In genomic region chr4:122711893-122712292, GRCh38 we compare ENCODE assay signal across 16 cellular contexts.
"Had no signal": no experiment of that assay in that cellular context is flagged by ENCODE, and none has a peak within 500 bp of the region (broad histone marks: within the 10 kb centered on the region; RNA-seq: fewer than 3 reads in every experiment).

No MANE protein-coding gene starts in this region.

- H3K4me3 Mint-ChIP-seq: activated CD8-positive, alpha-beta T cell treated with anti-CD3 and anti-CD28 coated beads for 36 hours; naive thymus-derived CD8-positive, alpha-beta T cell had no signal

- H3K27ac Mint-ChIP-seq: activated CD8-positive, alpha-beta T cell treated with anti-CD3 and anti-CD28 coated beads for 36 hours; naive thymus-derived CD8-positive, alpha-beta T cell had no signal

- H3K9me3 Mint-ChIP-seq: activated CD8-positive, alpha-beta T cell treated with anti-CD3 and anti-CD28 coated beads for 36 hours; activated T-cell treated with anti-CD3 and anti-CD28 coated beads, Interleukin-2, amount 50 U/mL, for 4 hours; naive thymus-derived CD8-positive, alpha-beta T cell; stimulated activated effector memory CD8-positive, alpha-beta T cell treated with anti-CD3 and anti-CD28 coated beads, Interleukin-12 subunit alpha, Interleukin-12 subunit beta, amount 100 ng/mL, for 72 hours had no signal

- DNase-seq: activated CD8-positive, alpha-beta T cell treated with anti-CD3 and anti-CD28 coated beads for 36 hours; activated T-cell treated with anti-CD3 and anti-CD28 coated beads, Interleukin-2, amount 50 U/mL, for 4 hours; amygdala; caudate nucleus; foreskin keratinocyte; glutamatergic neuron; hypothalamus; islet precursor cell; lower lobe of right lung; naive thymus-derived CD8-positive, alpha-beta T cell; Right ventricle myocardium superior; stimulated activated CD4-positive, alpha-beta T cell treated with anti-CD3 and anti-CD28 coated beads, Interleukin-4, amount 100 ng/mL, for 24 hours; T1000; upper lobe of right lung had no signal

- H3K36me3 Mint-ChIP-seq: naive thymus-derived CD8-positive, alpha-beta T cell had no signal

- ATAC-seq: activated CD8-positive, alpha-beta T cell treated with anti-CD3 and anti-CD28 coated beads for 36 hours; activated T-cell treated with anti-CD3 and anti-CD28 coated beads, Interleukin-2, amount 50 U/mL, for 4 hours; foreskin keratinocyte; lower lobe of right lung; naive thymus-derived CD8-positive, alpha-beta T cell; sciatic nerve; stimulated activated effector memory CD8-positive, alpha-beta T cell treated with anti-CD3 and anti-CD28 coated beads, Interleukin-12 subunit alpha, Interleukin-12 subunit beta, amount 100 ng/mL, for 72 hours; upper lobe of right lung had no signal
